ENCODE assay signal across 16 cellular contexts in the genomic region with DNA sequence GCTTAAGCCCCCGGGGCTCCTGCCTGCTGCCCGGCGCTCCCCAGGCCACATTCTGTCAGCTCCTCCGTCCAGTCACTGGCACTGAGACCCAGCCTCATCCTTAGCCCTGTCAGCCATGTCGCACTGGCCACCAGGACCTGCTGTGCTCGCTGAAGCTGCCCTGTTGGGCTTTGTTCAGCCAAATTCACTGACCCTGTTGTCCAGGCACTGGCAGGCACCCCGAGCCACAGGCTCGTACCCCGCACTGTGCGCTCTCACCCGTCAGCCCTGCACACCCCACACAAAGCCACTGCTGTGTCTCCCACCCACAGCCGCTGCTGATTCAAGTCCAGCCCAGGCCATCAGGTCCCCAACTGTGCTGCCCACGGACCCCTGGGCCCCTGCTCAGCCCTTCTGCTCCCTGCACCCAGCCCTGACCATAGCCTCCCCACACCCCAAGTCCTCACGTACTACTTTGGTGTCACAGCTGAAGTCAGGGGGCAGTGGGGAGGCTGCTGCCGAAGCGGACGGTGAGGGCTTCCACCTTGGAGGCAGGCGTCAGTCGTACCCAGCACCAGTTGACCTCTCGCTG.
DNase-seq lines count a peak whose midpoint lies in the region; ATAC-seq and TF ChIP-seq lines count a peak whose summit lies in the region.
"Had no signal": no experiment of that assay in that cellular context is flagged by ENCODE, and none has a peak within 500 bp of the region (broad histone marks: within the 10 kb centered on the region; RNA-seq: fewer than 3 reads in every experiment).

No MANE protein-coding gene starts in this region.

- DNase-seq in CD14-positive monocyte (ENCODE audit: low spot score): no peak
- no peak for DNase-seq in activated naive CD8-positive, alpha-beta T cell treated with anti-CD3 and anti-CD28 coated beads, Interleukin-2, amount 50 U/mL, for 24 hours
- DNase-seq in neural crest cell (ENCODE audit: low read depth, low spot score): no peak
- no peak for DNase-seq in uterus
- DNase-seq in breast epithelium (ENCODE audit: low spot score in 2 of 2): no peak
- no peak for DNase-seq in NCI-H345 (lab: John Stamatoyannopoulos, UW)
- DNase-seq: activated gamma-delta T cell treated with Interleukin-2 at 50 U/mL for 16 hours; CD4-positive, alpha-beta memory T cell; central memory CD4-positive, alpha-beta T cell; islet precursor cell; NCI-H82 had no signal

- H3K27ac ChIP-seq in HUES48 (ENCODE audit: low read depth, low read length) (peak overlapping the region; percentile 21), uterus (no peak overlapping the region), breast epithelium (no peak overlapping the region)

- no peak overlapping the region for H3K9ac ChIP-seq in HUES48 (ENCODE audit: low read depth, low read length)

- intact Hi-C loops in CD14-positive monocyte (cut with micrococcal nuclease) (loop anchor here in 1 of 2 donors (10.0 kb wide), 1 partner anchor 125 kb away; no protein-coding TSS in a partner anchor), uterus (cut with DNase I; ENCODE audit: low total_unique reads) (loop anchor here (10.0 kb wide), 1 partner anchor 105 kb away; no protein-coding TSS in a partner anchor), breast epithelium (cut with DNase I; ENCODE audit: low total_unique reads) (no loop called here)

- peaks cover 32% of the 10 kb centered on the region for H3K4me1 Mint-ChIP-seq in CD14-positive monocyte
- peaks cover 91% of the 10 kb centered on the region for H3K4me1 Mint-ChIP-seq in activated naive CD8-positive, alpha-beta T cell treated with anti-CD3 and anti-CD28 coated beads, Interleukin-2, amount 50 U/mL, for 24 hours
- H3K4me1 Mint-ChIP-seq in neural crest cell: peaks cover 10% of the 10 kb centered on the region

- H3K4me3 ChIP-seq in HUES48 (ENCODE audit: low read depth, low read length): no peak overlapping the region
- no peak overlapping the region for H3K4me3 ChIP-seq in uterus
- no peak overlapping the region for H3K4me3 ChIP-seq in breast epithelium
- H3K4me3 ChIP-seq: GM12878 had no signal

- H3K27ac Mint-ChIP-seq in CD14-positive monocyte: peak overlapping the region in 4 of 7 donors; percentile 32 to 96 (median 80)
- peak overlapping the region; percentile 92 for H3K27ac Mint-ChIP-seq in activated naive CD8-positive, alpha-beta T cell treated with anti-CD3 and anti-CD28 coated beads, Interleukin-2, amount 50 U/mL, for 24 hours
- H3K27ac Mint-ChIP-seq in neural crest cell (ENCODE audit: unreplicated experiment): peak overlapping the region; percentile 81
- H3K27ac Mint-ChIP-seq: progenitor cell of endocrine pancreas, type B pancreatic cell had no signal

- H3K27me3 ChIP-seq in HUES48 (ENCODE audit: control insufficient read depth, insufficient read depth, low read length): no peaks in the 10 kb centered on the region
- no peaks in the 10 kb centered on the region for H3K27me3 ChIP-seq in uterus
- no peaks in the 10 kb centered on the region for H3K27me3 ChIP-seq in breast epithelium

- H3K4me1 ChIP-seq in HUES48 (ENCODE audit: control insufficient read depth, insufficient read depth, low read length) (peaks cover 20% of the 10 kb centered on the region), uterus (no peaks in the 10 kb centered on the region), breast epithelium (no peaks in the 10 kb centered on the region)

- H3K9me3 ChIP-seq in HUES48 (ENCODE audit: control insufficient read depth, insufficient read depth, low read length) (no peaks in the 10 kb centered on the region), uterus (no peaks in the 10 kb centered on the region), breast epithelium (no peaks in the 10 kb centered on the region)

- H3K27me3 Mint-ChIP-seq in CD14-positive monocyte (ENCODE audit: low read depth in 3 of 3) (peaks cover 0 to 2% (median 1%) of the 10 kb centered on the region in 3 donors), neural crest cell (ENCODE audit: low read depth) (no peaks in the 10 kb centered on the region)
- H3K27me3 Mint-ChIP-seq in activated naive CD8-positive, alpha-beta T cell treated with anti-CD3 and anti-CD28 coated beads, Interleukin-2, amount 50 U/mL, for 24 hours: no peaks in the 10 kb centered on the region
- H3K27me3 Mint-ChIP-seq: CD4-positive, alpha-beta memory T cell; progenitor cell of endocrine pancreas; type B pancreatic cell had no signal

- H3K36me3 ChIP-seq in HUES48 (ENCODE audit: control insufficient read depth, insufficient read depth, low read length) (no peaks in the 10 kb centered on the region), uterus (no peaks in the 10 kb centered on the region), breast epithelium (no peaks in the 10 kb centered on the region)

- H3K4me3 Mint-ChIP-seq in CD14-positive monocyte (no peak overlapping the region), neural crest cell (no peak overlapping the region)
- no peak overlapping the region for H3K4me3 Mint-ChIP-seq in activated naive CD8-positive, alpha-beta T cell treated with anti-CD3 and anti-CD28 coated beads, Interleukin-2, amount 50 U/mL, for 24 hours
- H3K4me3 Mint-ChIP-seq: type B pancreatic cell had no signal

- ATAC-seq in activated naive CD8-positive, alpha-beta T cell treated with anti-CD3 and anti-CD28 coated beads, Interleukin-2, amount 50 U/mL, for 24 hours: no peak
- ATAC-seq in HG03432 (IDR thresholded peaks at IDR 0.05; ENCODE audit: unreplicated experiment): no peak
- ATAC-seq: GM12878 had no signal

- H3K9me3 Mint-ChIP-seq in CD14-positive monocyte (peaks cover 0 to 4% (median 2%) of the 10 kb centered on the region in 7 donors), neural crest cell (no peaks in the 10 kb centered on the region)
- H3K9me3 Mint-ChIP-seq in activated naive CD8-positive, alpha-beta T cell treated with anti-CD3 and anti-CD28 coated beads, Interleukin-2, amount 50 U/mL, for 24 hours: peaks cover 23% of the 10 kb centered on the region
- H3K9me3 Mint-ChIP-seq: type B pancreatic cell had no signal

- TF ChIP-seq CTCF in CD14-positive monocyte (IDR thresholded peaks at IDR 0.05) (no peak), neural crest cell (conservative IDR thresholded peaks at IDR 0.05) (no peak), uterus (IDR thresholded peaks at IDR 0.05) (no peak), breast epithelium (IDR thresholded peaks at IDR 0.05) (no peak)

- TF ChIP-seq POLR2A in uterus (IDR thresholded peaks at IDR 0.05) (no peak), breast epithelium (IDR thresholded peaks at IDR 0.05) (no peak)

- H3K36me3 Mint-ChIP-seq in CD14-positive monocyte (peaks cover 61 to 74% of the 10 kb centered on the region in 2 donors), neural crest cell (ENCODE audit: low read depth) (peaks cover 10% of the 10 kb centered on the region)
- peaks cover 66% of the 10 kb centered on the region for H3K36me3 Mint-ChIP-seq in activated naive CD8-positive, alpha-beta T cell treated with anti-CD3 and anti-CD28 coated beads, Interleukin-2, amount 50 U/mL, for 24 hours (ENCODE audit: low read depth)
